ENCODE assay signal across 8 cellular contexts in genomic region chr12:104671407-104672095, GRCh38.
DNase-seq lines count a peak whose midpoint lies in the region; ATAC-seq and TF ChIP-seq lines count a peak whose summit lies in the region.

No MANE protein-coding gene starts in this region.

- H3K4me1 ChIP-seq in prostate gland (replicated peaks) (peaks cover 9% of the 10 kb centered on the region), uterus (peaks cover 16 to 27% of the 10 kb centered on the region in 2 donors)

- H3K27me3 ChIP-seq in prostate gland (replicated peaks; ENCODE audit: insufficient read depth) (no peaks in the 10 kb centered on the region), uterus (no peaks in the 10 kb centered on the region)

- H3K4me3 ChIP-seq in prostate gland (no peak overlapping the region), uterus (no peak overlapping the region)

- intact Hi-C loops in prostate gland (cut with DNase I) (no loop called here), uterus (cut with DNase I; ENCODE audit: low total_unique reads) (no loop called here)

- TF ChIP-seq CTCF in AG09319 (IDR thresholded peaks at IDR 0.05; ENCODE audit: low read depth, low read length), result no peak
- TF ChIP-seq CTCF in RWPE1 (conservative IDR thresholded peaks at IDR 0.05; ENCODE audit: low read depth), result no peak
- no peak for TF ChIP-seq CTCF in prostate gland (IDR thresholded peaks at IDR 0.05)
- no peak for TF ChIP-seq CTCF in uterus (IDR thresholded peaks at IDR 0.05)

- DNase-seq in AG09319 (ENCODE audit: extremely low read depth, low read depth), result peak; percentile 84
- DNase-seq in RWPE1 (ENCODE audit: low spot score), result peak; percentile 89
- peak; percentile 48 for DNase-seq in activated effector memory CD4-positive, alpha-beta T cell treated with Interleukin-2 at 50 U/mL for 16 hours
- peak; percentile 90 for DNase-seq in foreskin melanocyte
- peak; percentile 65 for DNase-seq in prostate gland (ENCODE audit: low spot score)
- DNase-seq in uterus, result peak; percentile 68 to 76

- WGBS in prostate gland, result 62% methylated on average over 12 of the region's 12 CpGs

- TF ChIP-seq POLR2A in prostate gland (IDR thresholded peaks at IDR 0.05), result no peak
- no peak for TF ChIP-seq POLR2A in uterus (IDR thresholded peaks at IDR 0.05)

- POLR2A ChIA-PET in RWPE1 (lab: Yijun Ruan, JAX; ENCODE audit: low non-redundant PET), result no interaction called here

- H3K36me3 ChIP-seq in prostate gland (no peaks in the 10 kb centered on the region), uterus (no peaks in the 10 kb centered on the region)

- no peaks in the 10 kb centered on the region for H3K9me3 ChIP-seq in prostate gland
- no peaks in the 10 kb centered on the region for H3K9me3 ChIP-seq in uterus

- H3K27ac ChIP-seq in RWPE1 (peak overlapping the region; percentile 87), prostate gland (no peak overlapping the region), uterus (peak overlapping the region; percentile 49 to 64)

- CTCF ChIA-PET in RWPE1 (lab: Yijun Ruan, JAX), result no interaction called here

- ATAC-seq in GM18909 (IDR thresholded peaks at IDR 0.05; ENCODE audit: poor library complexity, unreplicated experiment) (peak; percentile 74), HG03135 (IDR thresholded peaks at IDR 0.05; ENCODE audit: unreplicated experiment) (peak; percentile 64)

Comparison
In these comparisons a context has a peak if more than half of its experiments do, and no peak if none do; other contexts are left out.
1. H3K27ac ChIP-seq: peak in RWPE1 (single experiment) and uterus (2 of 2); none in prostate gland (0 of 2).
2. Peak in every context shown above with its lines, with median percentiles within 50 percentile points of each other: DNase-seq.